Comparison of ENCODE assay signal across 8 cellular contexts in the genomic region with DNA sequence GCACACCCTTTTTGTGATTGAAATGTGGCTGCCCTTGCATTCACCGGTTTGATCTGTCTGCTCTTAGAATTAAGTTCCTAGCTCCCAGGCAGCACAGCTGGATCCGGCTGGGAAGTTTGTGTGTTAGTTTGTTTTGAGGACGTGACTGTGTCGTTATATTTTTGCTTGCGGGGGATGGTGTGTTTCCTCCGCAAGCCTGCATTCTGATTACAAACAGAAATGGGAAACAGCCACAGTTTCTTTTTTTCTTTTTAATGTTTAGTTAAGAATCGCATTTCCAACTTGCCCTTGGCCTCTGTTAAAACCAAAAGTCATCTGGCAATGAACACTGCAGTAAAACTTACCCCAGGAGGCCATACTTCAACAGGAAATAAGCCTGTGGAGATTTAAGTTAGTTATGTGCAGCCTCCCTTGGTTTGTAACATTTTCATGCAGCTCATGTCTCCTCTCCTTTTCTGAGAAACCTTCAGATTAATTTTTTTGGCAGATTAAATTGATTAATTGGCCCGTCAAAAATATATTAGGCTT. TPM values are rescaled to one million over a fixed set of nuclear protein-coding genes. Genes with fewer than 3 reads are reported as not detected.
DNase-seq lines count a peak whose midpoint lies in the region; ATAC-seq and TF ChIP-seq lines count a peak whose summit lies in the region.

No MANE protein-coding gene starts in this region.

- H3K36me3 ChIP-seq in SJCRH30 = no peaks in the 10 kb centered on the region
- no peaks in the 10 kb centered on the region for H3K36me3 ChIP-seq in muscle layer of duodenum (ENCODE audit: control insufficient read depth in 1 of 2, insufficient read depth in 2 of 2, low read length in 2 of 2)

- peak overlapping the region; percentile 99 for H3K4me3 Mint-ChIP-seq in endothelial cell (ENCODE audit: unreplicated experiment)

- DNase-seq in AG10803 (ENCODE audit: low read depth) = peak; percentile 42
- DNase-seq in SJCRH30 = peak; percentile 49 to 62
- no peak for DNase-seq in endothelial cell (ENCODE audit: low spot score)
- no peak for DNase-seq in AG20443 (ENCODE audit: low spot score)

- ATAC-seq in GM21717 (IDR thresholded peaks at IDR 0.05; ENCODE audit: unreplicated experiment) (peak; percentile 8), GM18867 (IDR thresholded peaks at IDR 0.05; ENCODE audit: unreplicated experiment) (no peak), HG03135 (IDR thresholded peaks at IDR 0.05; ENCODE audit: unreplicated experiment) (no peak)

- H3K27me3 Mint-ChIP-seq in endothelial cell (ENCODE audit: unreplicated experiment) = peaks cover 12% of the 10 kb centered on the region

- TF ChIP-seq CTCF in AG10803 (conservative IDR thresholded peaks at IDR 0.05; ENCODE audit: low read length) (no peak), endothelial cell (IDR thresholded peaks at IDR 0.05; ENCODE audit: unreplicated experiment) (no peak)

- H3K9me3 Mint-ChIP-seq in endothelial cell (ENCODE audit: unreplicated experiment) = no peaks in the 10 kb centered on the region

- H3K4me3 ChIP-seq in AG10803 (ENCODE audit: low read length) (peak overlapping the region; percentile 86), SJCRH30 (peak overlapping the region; percentile 88), muscle layer of duodenum (ENCODE audit: low read depth in 1 of 2, low read length in 2 of 2) (peak overlapping the region; percentile 86 to 90)

- peaks cover 18% of the 10 kb centered on the region for H3K4me1 Mint-ChIP-seq in endothelial cell (ENCODE audit: unreplicated experiment)

- H3K36me3 Mint-ChIP-seq in endothelial cell (ENCODE audit: low read depth, unreplicated experiment) = no peaks in the 10 kb centered on the region

- H3K27me3 ChIP-seq in SJCRH30 (no peaks in the 10 kb centered on the region), muscle layer of duodenum (ENCODE audit: low read depth, low read length) (no peaks in the 10 kb centered on the region)

- H3K9me3 ChIP-seq in SJCRH30 (replicated peaks) = no peaks in the 10 kb centered on the region
- no peaks in the 10 kb centered on the region for H3K9me3 ChIP-seq in muscle layer of duodenum (ENCODE audit: control insufficient read depth in 1 of 2, low read length in 2 of 2)

- H3K4me1 ChIP-seq in SJCRH30 (no peaks in the 10 kb centered on the region; the same call in 1 of the 2 replicates), muscle layer of duodenum (ENCODE audit: control insufficient read depth in 1 of 2, insufficient read depth in 2 of 2, low read length in 2 of 2) (peaks cover 9 to 13% of the 10 kb centered on the region in 2 donors)

- H3K27ac ChIP-seq in SJCRH30 (peak overlapping the region; percentile 60), muscle layer of duodenum (ENCODE audit: low read length) (peak overlapping the region; percentile 79)

- peak overlapping the region; percentile 87 for H3K27ac Mint-ChIP-seq in endothelial cell (ENCODE audit: unreplicated experiment)

RNA-seq across cellular contexts. Expression of a gene that starts 0.9 kb away (rescaled TPM):
- total RNA-seq in SJCRH30 (2014; rRNA removed; shearing (Covaris generic)) = 31.2 and 33.1 TPM in 2 replicates
- 51.0 TPM for total RNA-seq in endothelial cell (ENCODE audit: unreplicated experiment)

Comparison
In these comparisons a context has a peak if more than half of its experiments do, and no peak if none do; other contexts are left out.
1. DNase-seq: peak in AG10803 (single experiment) and SJCRH30 (2 of 2); none in endothelial cell (single experiment) and AG20443 (single experiment).
2. Peak in every context shown above with its lines, with median percentiles within 50 percentile points of each other: H3K4me3 ChIP-seq.